1 cellular context compared by ENCODE assay signal in genomic region chr11:68244914-68245313, GRCh38.
TF ChIP-seq lines count a peak whose summit lies in the region.
"Not testable (repeated sequence)": the region's sequence is repeated elsewhere in the genome, so short reads cannot be mapped to it uniquely, and the experiment has no call there.

No MANE protein-coding gene starts in this region.

TF ChIP-seq in K562, 482 proteins besides CTCF, POLR2A, EP300 and RAD21 (continued from another document):
- peak; percentile 87 for TF ChIP-seq ZBTB33 (CRISPR knock-in tag; IDR thresholded peaks at IDR 0.05)
- peak; percentile 67 for TF ChIP-seq FOXM1 (IDR thresholded peaks at IDR 0.05; ENCODE audit: low read depth)
- not testable (repeated sequence) for TF ChIP-seq FOXM1 (CRISPR knock-in tag; IDR thresholded peaks at IDR 0.05; ENCODE audit: low read depth)
- TF ChIP-seq CC2D1A (IDR thresholded peaks at IDR 0.05), result peak; percentile 90
- TF ChIP-seq CHAMP1 (IDR thresholded peaks at IDR 0.05), result peak; percentile 88
- TF ChIP-seq CBFA2T3 (IDR thresholded peaks at IDR 0.05), result peak; percentile 77
- peak; percentile 66 for TF ChIP-seq CHD2 (IDR thresholded peaks at IDR 0.05; ENCODE audit: low read depth, low read length)
- peak; percentile 63 to 71; a peak in 3 of 4 replicates for TF ChIP-seq TRIM24 (IDR thresholded peaks at IDR 0.05)
